ENCODE assay signal across 8 cellular contexts in genomic region chr6:57221191-57221935, GRCh38. TPM values are rescaled to one million over a fixed set of nuclear protein-coding genes. Genes with fewer than 3 reads are reported as not detected.
DNase-seq lines count a peak whose midpoint lies in the region; ATAC-seq, FAIRE-seq and TF ChIP-seq lines count a peak whose summit lies in the region.

No MANE protein-coding gene starts in this region.

- no peak overlapping the region for H2BK15ac ChIP-seq in H1 (ENCODE audit: low read length)

- H3K23ac ChIP-seq in H1 (ENCODE audit: insufficient read length): peak overlapping the region; percentile 39

- peak in 1 of 2 experiments; percentile 75; a peak in 2 of 3 replicates for TF ChIP-seq POLR2A in H1 (IDR thresholded peaks at IDR 0.05; ENCODE audit: control extremely low read depth in 1 of 2, low read depth in 2 of 2, low read length in 2 of 2)

- H3K4me1 ChIP-seq in H1 (replicated peaks in 1 of 4; ENCODE audit: control insufficient read depth in 3 of 4, insufficient read depth in 4 of 4, low read length in 3 of 4): peaks cover 0 to 3% (median under 1%) of the 10 kb centered on the region in 4 experiments; a peak in 2 of 7 replicates

- H4K91ac ChIP-seq in H1 (replicated peaks; ENCODE audit: insufficient read length, low read length): no peak overlapping the region

- H2BK5ac ChIP-seq in H1 (ENCODE audit: low read depth, low read length): peak overlapping the region; percentile 77

- no peak overlapping the region for H4K5ac ChIP-seq in H1 (ENCODE audit: insufficient read length, low read depth, low read length)

- H3K36me3 ChIP-seq in H1 (ENCODE audit: control insufficient read depth in 2 of 4, insufficient read depth in 4 of 4, low read length in 3 of 4): peaks cover 0 to 4% (median 0%) of the 10 kb centered on the region in 4 experiments; a peak in 1 of 8 replicates

- peaks cover 7% of the 10 kb centered on the region for H3K23me2 ChIP-seq in H1 (ENCODE audit: low read depth, low read length)

- peak overlapping the region; percentile 86 for H3K4me3 Mint-ChIP-seq in memory B cell

- H3K27ac ChIP-seq in H1 (ENCODE audit: low read depth, low read length): peak overlapping the region; percentile 80

- POLR2A ChIA-PET in H1 (lab: Charles Lee; ENCODE audit: partially characterized antibody): interaction anchor here (0.8 to 2.1 kb wide), 13 partner anchors 9 to 370 kb away, joined by 3 to 13 read pairs (median 4); partner anchors contain the start of genes BAG2, BEND6 and ZNF451

- H2BK20ac ChIP-seq in H1 (ENCODE audit: low read length): no peak overlapping the region

- CTCF ChIA-PET in H1 (lab: Charles Lee; ENCODE audit: partially characterized antibody): interaction anchor here (0.9 kb wide), 1 partner anchor 9 kb away, joined by 3 read pairs; no protein-coding TSS in a partner anchor

- no peak overlapping the region for H3K4ac ChIP-seq in H1 (replicated peaks; ENCODE audit: insufficient read length, low read depth, low read length)

- ATAC-seq in GM18520 (IDR thresholded peaks at IDR 0.05; ENCODE audit: unreplicated experiment) (peak; percentile 34), HG03045 (IDR thresholded peaks at IDR 0.05; ENCODE audit: unreplicated experiment) (peak; percentile 55), memory B cell (ENCODE audit: low read depth) (peak; percentile 57)

- WGBS in H1 (ENCODE audit: extremely low coverage in 1 of 2, insufficient coverage in 1 of 2, insufficient read length in 1 of 2, insufficient replicate concordance in 2 of 2, low coverage in 1 of 2, low lambda C conversion rate in 2 of 2, missing lambda C conversion rate in 1 of 2), 2 experiments: 2% methylated on average over 28 of the region's 38 CpGs; no CpG with 5 or more reads in 1 of the 2 experiments

- H3K9me3 ChIP-seq in H1 (ENCODE audit: insufficient read depth in 2 of 2, low read depth in 1 of 2, low read length in 1 of 2): 0 out of 4 replicates have a peak, but pooled peaks cover 0 to 5% of the 10 kb centered on the region in 2 experiments

- H4K20me1 ChIP-seq in H1 (replicated peaks in 1 of 2; ENCODE audit: control insufficient read depth in 1 of 2, insufficient read depth in 2 of 2, low read length in 2 of 2): peaks cover 0 to 7% of the 10 kb centered on the region in 2 experiments

- peak overlapping the region; percentile 33 for H2AFZ ChIP-seq in H1 (ENCODE audit: low read length)

- H2BK120ac ChIP-seq in H1 (replicated peaks; ENCODE audit: low read depth, low read length): no peak overlapping the region

- peaks cover 10% of the 10 kb centered on the region for H3K4me1 Mint-ChIP-seq in memory B cell

- H3K56ac ChIP-seq in H1 (replicated peaks; ENCODE audit: insufficient read length, low read depth, low read length): peak overlapping the region; percentile 80

- H2AK5ac ChIP-seq in H1 (ENCODE audit: low read depth, low read length): no peak overlapping the region

- peak overlapping the region; percentile 28 for H3K14ac ChIP-seq in H1 (ENCODE audit: insufficient read length)

- peak overlapping the region; percentile 99; the same call in 1 of the 2 replicates for H4K8ac ChIP-seq in H1 (ENCODE audit: extremely low read depth, insufficient read depth, low read length)

- H3K27me3 Mint-ChIP-seq in memory B cell: peaks cover 1% of the 10 kb centered on the region

- no peak for FAIRE-seq in H1 (lab: Jason Lieb, UNC)

- no peak for TF ChIP-seq EP300 in H1 (IDR thresholded peaks at IDR 0.05; ENCODE audit: borderline replicate concordance in 1 of 2, low read depth in 2 of 2, low read length in 2 of 2)

- DNase-seq in AG09319 (ENCODE audit: extremely low read depth, low read depth) (no peak), NCI-H2227 (lab: John Stamatoyannopoulos, UW; ENCODE audit: unreplicated experiment) (peak; percentile 67), H1 (ENCODE audit: low read depth in 1 of 2, low spot score in 2 of 2) (peak; percentile 69 to 87), memory B cell (ENCODE audit: low spot score in 2 of 2) (peak in 1 of 2 donors; percentile 40)
- DNase-seq in activated CD4-positive, alpha-beta T cell treated with anti-CD3 and anti-CD28 coated beads, Interleukin-2, amount 50 U/mL, for 48 hours: peak; percentile 61 to 69
- DNase-seq in stimulated activated CD8-positive, alpha-beta memory T cell treated with anti-CD3 and anti-CD28 coated beads, Interleukin-15, amount 100 ng/mL, for 24 hours (ENCODE audit: low read depth): peak; percentile 13

- no peaks in the 10 kb centered on the region for H3K9me3 Mint-ChIP-seq in memory B cell

- H3K27ac Mint-ChIP-seq in memory B cell: no peak overlapping the region

- H3K18ac ChIP-seq in H1 (ENCODE audit: extremely low read depth, low read length): 0 out of 2 replicates have a peak overlapping the region, but pooled peaks have one; percentile 75

- TF ChIP-seq RAD21 in H1 (IDR thresholded peaks at IDR 0.05 in 1 of 2, conservative IDR thresholded peaks at IDR 0.05 in 1 of 2; ENCODE audit: low read depth in 2 of 2, low read length in 2 of 2): no peak; a peak in 1 of 4 replicates

- H3K4me3 ChIP-seq in H1 (ENCODE audit: extremely low read depth in 1 of 4, insufficient read depth in 2 of 4, low read depth in 3 of 4, low read length in 4 of 4): peak overlapping the region; percentile 81 to 93 (median 90)

- peak; percentile 36 for TF ChIP-seq CTCF in AG09319 (IDR thresholded peaks at IDR 0.05; ENCODE audit: low read depth, low read length)
- peak in 1 of 3 experiments; percentile 8; a peak in 1 of 4 replicates for TF ChIP-seq CTCF in H1 (IDR thresholded peaks at IDR 0.05; ENCODE audit: control extremely low read depth in 1 of 3, insufficient read depth in 1 of 3, low read depth in 1 of 3, low read length in 3 of 3)

- H2BK12ac ChIP-seq in H1 (ENCODE audit: low read depth, low read length): no peak overlapping the region

- H3K36me3 Mint-ChIP-seq in memory B cell: no peaks in the 10 kb centered on the region

- no peaks in the 10 kb centered on the region for H3K27me3 ChIP-seq in H1 (replicated peaks in 1 of 4; ENCODE audit: control insufficient read depth in 3 of 4, extremely low read depth in 1 of 4, insufficient read depth in 3 of 4, low read length in 3 of 4)

- peak overlapping the region; percentile 79 to 90 for H3K4me2 ChIP-seq in H1 (ENCODE audit: insufficient read depth in 1 of 2, low read depth in 2 of 2, low read length in 2 of 2)

- H3K79me1 ChIP-seq in H1 (ENCODE audit: low read depth, low read length): no peaks in the 10 kb centered on the region

- H3K9ac ChIP-seq in H1 (replicated peaks in 1 of 4; ENCODE audit: extremely low read depth in 1 of 4, low read depth in 3 of 4, low read length in 3 of 4): peak overlapping the region; percentile 79 to 95 (median 82)

- peaks cover 0 to 50% of the 10 kb centered on the region in 2 experiments; a peak in 3 of 4 replicates for H3K79me2 ChIP-seq in H1 (ENCODE audit: control insufficient read depth in 1 of 2, insufficient read depth in 2 of 2, low read length in 2 of 2)

TF ChIP-seq in H1, 55 proteins besides CTCF, POLR2A, EP300 and RAD21 (continues in another document):
- TF ChIP-seq TBP (IDR thresholded peaks at IDR 0.05; ENCODE audit: low read depth, low read length): no peak; the same call in 1 of the 2 replicates
- no peak for TF ChIP-seq SP4 (IDR thresholded peaks at IDR 0.05; ENCODE audit: low read length)
- TF ChIP-seq, protein P1, sequence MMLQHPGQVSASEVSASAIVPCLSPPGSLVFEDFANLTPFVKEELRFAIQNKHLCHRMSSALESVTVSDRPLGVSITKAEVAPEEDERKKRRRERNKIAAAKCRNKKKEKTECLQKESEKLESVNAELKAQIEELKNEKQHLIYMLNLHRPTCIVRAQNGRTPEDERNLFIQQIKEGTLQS (IDR thresholded peaks at IDR 0.05; ENCODE audit: insufficient read depth, low read depth, low read length): no peak
- TF ChIP-seq RBBP5 (IDR thresholded peaks at IDR 0.05; ENCODE audit: borderline replicate concordance, low read depth, low read length): no peak
- TF ChIP-seq BCL11A (IDR thresholded peaks at IDR 0.05; ENCODE audit: low read depth in 2 of 2, low read length in 2 of 2): no peak
- TF ChIP-seq BRCA1 (IDR thresholded peaks at IDR 0.05; ENCODE audit: low read depth, low read length): no peak
- peak; percentile 14; the same call in 1 of the 2 replicates for TF ChIP-seq CREB1 (IDR thresholded peaks at IDR 0.05)
- TF ChIP-seq SIRT6 (IDR thresholded peaks at IDR 0.05; ENCODE audit: low read length): no peak
- no peak for TF ChIP-seq SAP30 (IDR thresholded peaks at IDR 0.05; ENCODE audit: insufficient read depth, insufficient replicate concordance, low read length)
- 0 out of 2 replicates have a peak, but pooled peaks have one; percentile 1 for TF ChIP-seq BACH1 (IDR thresholded peaks at IDR 0.05; ENCODE audit: low read length)
- no peak for TF ChIP-seq GTF2F1 (IDR thresholded peaks at IDR 0.05; ENCODE audit: borderline replicate concordance, low read depth, low read length)
- TF ChIP-seq SUZ12 (IDR thresholded peaks at IDR 0.05; ENCODE audit: low read length): no peak; the same call in 1 of the 2 replicates
- no peak for TF ChIP-seq PHF8 (conservative IDR thresholded peaks at IDR 0.05; ENCODE audit: low read depth, low read length)
- no peak for TF ChIP-seq RXRA (IDR thresholded peaks at IDR 0.05; ENCODE audit: insufficient read depth, low read depth, low read length)
- TF ChIP-seq TAF7 (optimal IDR thresholded peaks at IDR 0.05; ENCODE audit: borderline replicate concordance, low read depth, low read length): no peak
- no peak for TF ChIP-seq SIX5 (IDR thresholded peaks at IDR 0.05; ENCODE audit: low read depth, low read length)

RNA-seq across cellular contexts. Expression of gene RAB23, which starts 0.7 kb away (rescaled TPM):
- 17.2 and 17.5 TPM in 2 replicates for total RNA-seq in H1 (2021; fragmentation: NEBNext Ultra II Directional; extraction: Animal tissue kit (Norgen Biotek cat#: 25700))
- 2.4 and 6.5 TPM in 2 replicates for polyA plus RNA-seq in H1 (2011; rRNA removed)
- polyA plus RNA-seq in H1 (2011; cell fraction: cytosol; rRNA removed): 5.6 TPM
- polyA plus RNA-seq in H1 (2011; cell fraction: nucleus; rRNA removed): 2.2 TPM
- polyA plus RNA-seq in H1 (2012, experiment 1 of 2): 5.8 to 14.3 TPM (median 7.1 TPM) in 4 replicates
- polyA plus RNA-seq in H1 (2012, experiment 2 of 2): 1.3 TPM
- polyA plus RNA-seq in H1 (2013, experiment 1 of 2): 10.0 TPM
- 9.5 TPM for polyA plus RNA-seq in H1 (2013, experiment 2 of 2)
- 7.9 and 11.8 TPM in 2 replicates for polyA minus RNA-seq in H1 (2011; rRNA and poly(A)+ RNA removed)
- 5.1 TPM for polyA minus RNA-seq in H1 (2011; cell fraction: cytosol; rRNA and poly(A)+ RNA removed)
- polyA minus RNA-seq in H1 (2011; cell fraction: nucleus; rRNA and poly(A)+ RNA removed): 11.2 TPM

RNA-seq across cellular contexts. Expression of gene BAG2, which starts 49.2 kb away (rescaled TPM):
- total RNA-seq in H1 (2021; fragmentation: NEBNext Ultra II Directional; extraction: Animal tissue kit (Norgen Biotek cat#: 25700)): 7.2 and 7.4 TPM in 2 replicates
- polyA plus RNA-seq in H1 (2011; rRNA removed): 2.0 and 4.4 TPM in 2 replicates
- 3.5 TPM for polyA plus RNA-seq in H1 (2011; cell fraction: cytosol; rRNA removed)
- 1.1 TPM for polyA plus RNA-seq in H1 (2011; cell fraction: nucleus; rRNA removed)
- 3.9 to 6.7 TPM (median 4.4 TPM) in 4 replicates for polyA plus RNA-seq in H1 (2012, experiment 1 of 2)
- 1.7 TPM for polyA plus RNA-seq in H1 (2012, experiment 2 of 2)
- polyA plus RNA-seq in H1 (2013, experiment 1 of 2): 6.1 TPM
- 5.7 TPM for polyA plus RNA-seq in H1 (2013, experiment 2 of 2)
- polyA minus RNA-seq in H1 (2011; rRNA and poly(A)+ RNA removed): 2.1 and 2.9 TPM in 2 replicates
- 2.6 TPM for polyA minus RNA-seq in H1 (2011; cell fraction: cytosol; rRNA and poly(A)+ RNA removed)
- 5.0 TPM for polyA minus RNA-seq in H1 (2011; cell fraction: nucleus; rRNA and poly(A)+ RNA removed)
